ENCODE assay signal across 32 cellular contexts in genomic region chr1:37064059-37064458, GRCh38. TPM values are rescaled to one million over a fixed set of nuclear protein-coding genes. Genes with fewer than 3 reads are reported as not detected.
A peak's percentile ranks its signal among the peaks of the same experiment; 100 is the strongest.
DNase-seq lines count a peak whose midpoint lies in the region; ATAC-seq, FAIRE-seq and TF ChIP-seq lines count a peak whose summit lies in the region.
"Had no signal": no experiment of that assay in that cellular context is flagged by ENCODE, and none has a peak within 500 bp of the region (broad histone marks: within the 10 kb centered on the region; RNA-seq: fewer than 3 reads in every experiment).

No MANE protein-coding gene starts in this region.

- peak overlapping the region; percentile 7 for H4K91ac ChIP-seq in H1 (replicated peaks; ENCODE audit: insufficient read length, low read length)

- H3K56ac ChIP-seq in H1 (replicated peaks; ENCODE audit: insufficient read length, low read depth, low read length): no peak overlapping the region

- no peaks in the 10 kb centered on the region for H3K36me3 ChIP-seq in H1 (ENCODE audit: control insufficient read depth in 2 of 4, insufficient read depth in 4 of 4, low read length in 3 of 4)
- H3K36me3 ChIP-seq: suprapubic skin, uterus had no signal

- H3K9ac ChIP-seq in H1 (replicated peaks in 1 of 4; ENCODE audit: extremely low read depth in 1 of 4, low read depth in 3 of 4, low read length in 3 of 4): no peak overlapping the region
- H3K9ac ChIP-seq: GM23248 had no signal

- H3K4me1 Mint-ChIP-seq in activated naive CD8-positive, alpha-beta T cell treated with anti-CD3 and anti-CD28 coated beads, Interleukin-2, amount 50 U/mL, for 24 hours: no peaks in the 10 kb centered on the region
- H3K4me1 Mint-ChIP-seq: immature natural killer cell; naive B cell; stimulated activated memory B cell treated with anti-CD40 and anti-IgM and Interleukin-4, amounts not matched to agents 10 μg/mL and 1 μg/mL and 100 μg/mL, for 72 hours had no signal

- no peaks in the 10 kb centered on the region for H3K9me3 ChIP-seq in H1 (ENCODE audit: insufficient read depth in 2 of 2, low read depth in 1 of 2, low read length in 1 of 2)
- H3K9me3 ChIP-seq: psoas muscle, suprapubic skin, uterus had no signal

- H2AK5ac ChIP-seq in H1 (ENCODE audit: low read depth, low read length): no peak overlapping the region

- H4K5ac ChIP-seq in H1 (ENCODE audit: insufficient read length, low read depth, low read length): no peak overlapping the region

- no peaks in the 10 kb centered on the region for H3K23me2 ChIP-seq in H1 (ENCODE audit: low read depth, low read length)

- H3K27ac ChIP-seq in H1 (ENCODE audit: low read depth, low read length): no peak overlapping the region
- H3K27ac ChIP-seq: GM23248, psoas muscle, suprapubic skin, uterus had no signal

- no peaks in the 10 kb centered on the region for H4K20me1 ChIP-seq in H1 (replicated peaks in 1 of 2; ENCODE audit: control insufficient read depth in 1 of 2, insufficient read depth in 2 of 2, low read length in 2 of 2)

- no peak overlapping the region for H3K4ac ChIP-seq in H1 (replicated peaks; ENCODE audit: insufficient read length, low read depth, low read length)

- CTCF ChIA-PET in H1 (lab: Charles Lee; ENCODE audit: partially characterized antibody): interaction anchor here (1.2 kb wide), 1 partner anchor 10 kb away, joined by 3 read pairs; no protein-coding TSS in a partner anchor

- H3K14ac ChIP-seq in H1 (ENCODE audit: insufficient read length): no peak overlapping the region

- DNase-seq in NCI-H1417 (lab: John Stamatoyannopoulos, UW) (peak; percentile 51 to 82 (median 51)), NCI-H1417 treated with DMSO at 0.1 percent for 48 hours (lab: John Stamatoyannopoulos, UW) (no peak), NCI-H446 treated with DMSO at 0.1 percent for 48 hours (lab: John Stamatoyannopoulos, UW) (peak; percentile 53), H1 (ENCODE audit: low read depth in 1 of 2, low spot score in 2 of 2) (no peak), T-helper 2 cell (no peak)
- DNase-seq in activated naive CD8-positive, alpha-beta T cell treated with anti-CD3 and anti-CD28 coated beads, Interleukin-2, amount 50 U/mL, for 24 hours: no peak
- DNase-seq: 8988T; activated CD4-positive, alpha-beta T cell treated with anti-CD3 and anti-CD28 coated beads for 1 hour; activated effector memory CD4-positive, alpha-beta T cell treated with Interleukin-2 at 50 U/mL for 16 hours; CD4-positive, alpha-beta T cell; EL; GM23248; immature natural killer cell; Kasumi-1; naive B cell; NCI-H2171; NCI-H526 treated with DMSO at 0.1 percent for 48 hours; psoas muscle; stimulated activated CD4-positive, alpha-beta T cell treated with anti-CD3 and anti-CD28 coated beads, Interleukin-4, amount 100 ng/mL, for 4 hours; T-helper 1 cell; uterus had no signal

- WGBS in H1 (ENCODE audit: extremely low coverage in 1 of 2, insufficient coverage in 1 of 2, insufficient read length in 1 of 2, insufficient replicate concordance in 2 of 2, low coverage in 1 of 2, low lambda C conversion rate in 2 of 2, missing lambda C conversion rate in 1 of 2), 2 experiments: 84% methylated on average over 4 of the region's 4 CpGs; no CpG with 5 or more reads in 1 of the 2 experiments

- H3K79me1 ChIP-seq in H1 (ENCODE audit: low read depth, low read length): no peaks in the 10 kb centered on the region

- no peak overlapping the region for H2AFZ ChIP-seq in H1 (ENCODE audit: low read length)
- H2AFZ ChIP-seq: GM23248 had no signal

- H3K9me3 Mint-ChIP-seq in activated naive CD8-positive, alpha-beta T cell treated with anti-CD3 and anti-CD28 coated beads, Interleukin-2, amount 50 U/mL, for 24 hours: no peaks in the 10 kb centered on the region
- H3K9me3 Mint-ChIP-seq: CD4-positive, alpha-beta T cell; immature natural killer cell; stimulated activated memory B cell treated with anti-CD40 and anti-IgM and Interleukin-4, amounts not matched to agents 10 μg/mL and 1 μg/mL and 100 μg/mL, for 72 hours had no signal

- no peak overlapping the region for H2BK15ac ChIP-seq in H1 (ENCODE audit: low read length)

- no peak for TF ChIP-seq EP300 in H1 (IDR thresholded peaks at IDR 0.05; ENCODE audit: borderline replicate concordance in 1 of 2, low read depth in 2 of 2, low read length in 2 of 2)

- no peaks in the 10 kb centered on the region for H3K36me3 Mint-ChIP-seq in activated naive CD8-positive, alpha-beta T cell treated with anti-CD3 and anti-CD28 coated beads, Interleukin-2, amount 50 U/mL, for 24 hours (ENCODE audit: low read depth)
- H3K36me3 Mint-ChIP-seq: activated naive CD8-positive, alpha-beta T cell; immature natural killer cell; naive B cell; stimulated activated memory B cell treated with anti-CD40 and anti-IgM and Interleukin-4, amounts not matched to agents 10 μg/mL and 1 μg/mL and 100 μg/mL, for 72 hours had no signal

- H3K79me2 ChIP-seq in H1 (ENCODE audit: control insufficient read depth in 1 of 2, insufficient read depth in 2 of 2, low read length in 2 of 2): no peaks in the 10 kb centered on the region

- no peak for FAIRE-seq in H1 (lab: Jason Lieb, UNC)
- FAIRE-seq: GM12878, HepG2, TTC549 had no signal

- no peak overlapping the region for H3K4me2 ChIP-seq in H1 (ENCODE audit: insufficient read depth in 1 of 2, low read depth in 2 of 2, low read length in 2 of 2)

- H4K8ac ChIP-seq in H1 (ENCODE audit: extremely low read depth, insufficient read depth, low read length): no peak overlapping the region

- H3K27ac Mint-ChIP-seq in activated naive CD8-positive, alpha-beta T cell treated with anti-CD3 and anti-CD28 coated beads, Interleukin-2, amount 50 U/mL, for 24 hours: no peak overlapping the region
- H3K27ac Mint-ChIP-seq: activated naive CD8-positive, alpha-beta T cell; CD4-positive, alpha-beta T cell; immature natural killer cell; stimulated activated memory B cell treated with anti-CD40 and anti-IgM and Interleukin-4, amounts not matched to agents 10 μg/mL and 1 μg/mL and 100 μg/mL, for 72 hours had no signal

- POLR2A ChIA-PET in H1 (lab: Charles Lee; ENCODE audit: partially characterized antibody): no interaction called here

- no peaks in the 10 kb centered on the region for H3K4me1 ChIP-seq in H1 (replicated peaks in 1 of 4; ENCODE audit: control insufficient read depth in 3 of 4, insufficient read depth in 4 of 4, low read length in 3 of 4)
- H3K4me1 ChIP-seq: psoas muscle, suprapubic skin, uterus had no signal

- no peak for TF ChIP-seq RAD21 in H1 (IDR thresholded peaks at IDR 0.05 in 1 of 2, conservative IDR thresholded peaks at IDR 0.05 in 1 of 2; ENCODE audit: low read depth in 2 of 2, low read length in 2 of 2)

- H2BK120ac ChIP-seq in H1 (replicated peaks; ENCODE audit: low read depth, low read length): no peak overlapping the region

- no peak for TF ChIP-seq CTCF in H1 (IDR thresholded peaks at IDR 0.05; ENCODE audit: control extremely low read depth in 1 of 3, insufficient read depth in 1 of 3, low read depth in 1 of 3, low read length in 3 of 3)

- no peak overlapping the region for H3K23ac ChIP-seq in H1 (ENCODE audit: insufficient read length)

- H3K27me3 ChIP-seq in H1 (replicated peaks in 1 of 4; ENCODE audit: control insufficient read depth in 3 of 4, extremely low read depth in 1 of 4, insufficient read depth in 3 of 4, low read length in 3 of 4): no peaks in the 10 kb centered on the region
- H3K27me3 ChIP-seq: uterus had no signal

- H2BK20ac ChIP-seq in H1 (ENCODE audit: low read length): no peak overlapping the region

- H3K4me3 ChIP-seq in H1 (ENCODE audit: extremely low read depth in 1 of 4, insufficient read depth in 2 of 4, low read depth in 3 of 4, low read length in 4 of 4): no peak overlapping the region
- H3K4me3 ChIP-seq: GM12878, GM23248, psoas muscle, suprapubic skin, uterus had no signal

- H2BK5ac ChIP-seq in H1 (ENCODE audit: low read depth, low read length): no peak overlapping the region

- no peak for ATAC-seq in activated naive CD8-positive, alpha-beta T cell treated with anti-CD3 and anti-CD28 coated beads, Interleukin-2, amount 50 U/mL, for 24 hours
- ATAC-seq in GM21360 (IDR thresholded peaks at IDR 0.05; ENCODE audit: unreplicated experiment) (no peak), HG02759 (IDR thresholded peaks at IDR 0.05; ENCODE audit: unreplicated experiment) (no peak)
- ATAC-seq: GM12878; HepG2; left lobe of liver; psoas muscle; stimulated activated memory B cell treated with anti-CD40 and anti-IgM and Interleukin-4, amounts not matched to agents 10 μg/mL and 1 μg/mL and 100 μg/mL, for 72 hours had no signal

- no peak overlapping the region for H3K4me3 Mint-ChIP-seq in activated naive CD8-positive, alpha-beta T cell treated with anti-CD3 and anti-CD28 coated beads, Interleukin-2, amount 50 U/mL, for 24 hours
- H3K4me3 Mint-ChIP-seq: activated naive CD8-positive, alpha-beta T cell; CD4-positive, alpha-beta T cell; immature natural killer cell; naive B cell; stimulated activated memory B cell treated with anti-CD40 and anti-IgM and Interleukin-4, amounts not matched to agents 10 μg/mL and 1 μg/mL and 100 μg/mL, for 72 hours had no signal

- no peak for TF ChIP-seq POLR2A in H1 (IDR thresholded peaks at IDR 0.05; ENCODE audit: control extremely low read depth in 1 of 2, low read depth in 2 of 2, low read length in 2 of 2)

- H3K27me3 Mint-ChIP-seq in activated naive CD8-positive, alpha-beta T cell treated with anti-CD3 and anti-CD28 coated beads, Interleukin-2, amount 50 U/mL, for 24 hours: peaks cover 11% of the 10 kb centered on the region

- no peak overlapping the region; the same call in 1 of the 2 replicates for H3K18ac ChIP-seq in H1 (ENCODE audit: extremely low read depth, low read length)

- no peak overlapping the region for H2BK12ac ChIP-seq in H1 (ENCODE audit: low read depth, low read length)

TF ChIP-seq in H1, 55 proteins besides CTCF, POLR2A, EP300 and RAD21 (continues in another document):
- TF ChIP-seq GABPA (IDR thresholded peaks at IDR 0.05; ENCODE audit: borderline replicate concordance, insufficient read depth, low read length) (no peak), KDM5A (IDR thresholded peaks at IDR 0.05; ENCODE audit: low read length) (no peak), BRCA1 (IDR thresholded peaks at IDR 0.05; ENCODE audit: low read depth, low read length) (no peak), ZNF274 (IDR thresholded peaks at IDR 0.05; ENCODE audit: borderline replicate concordance, extremely low read depth, low read length) (no peak), SP1 (IDR thresholded peaks at IDR 0.05; ENCODE audit: low read depth, low read length) (no peak), MAFK (IDR thresholded peaks at IDR 0.05; ENCODE audit: low read depth, low read length) (no peak), JUN (IDR thresholded peaks at IDR 0.05; ENCODE audit: low read depth, low read length) (no peak)

RNA-seq across cellular contexts. Expression of gene GRIK3, which starts 29.7 kb away (rescaled TPM):
- 3.4 and 3.7 TPM in 2 replicates for total RNA-seq in H1 (2021; fragmentation: NEBNext Ultra II Directional; extraction: Animal tissue kit (Norgen Biotek cat#: 25700))
- polyA plus RNA-seq in H1 (2011; rRNA removed): 2.1 and 2.5 TPM in 2 replicates
- polyA plus RNA-seq in H1 (2011; cell fraction: cytosol; rRNA removed): 1.9 TPM
- polyA plus RNA-seq in H1 (2011; cell fraction: nucleus; rRNA removed): 3.8 TPM
- polyA plus RNA-seq in H1 (2012, experiment 1 of 2): 1.5 to 1.9 TPM (median 1.8 TPM) in 4 replicates
- 0.63 TPM for polyA plus RNA-seq in H1 (2012, experiment 2 of 2)
- 2.3 TPM for polyA plus RNA-seq in H1 (2013, experiment 1 of 2)
- polyA plus RNA-seq in H1 (2013, experiment 2 of 2): 2.1 TPM
- 7.3 and 7.4 TPM in 2 replicates for polyA minus RNA-seq in H1 (2011; rRNA and poly(A)+ RNA removed)
- 1.8 TPM for polyA minus RNA-seq in H1 (2011; cell fraction: cytosol; rRNA and poly(A)+ RNA removed)
- polyA minus RNA-seq in H1 (2011; cell fraction: nucleus; rRNA and poly(A)+ RNA removed): 2.9 TPM
- total RNA-seq: CD4-positive, alpha-beta T cell; dermis microvascular lymphatic vessel endothelial cell; GM12878; GM23248; HepG2; RPMI7951 had no signal
- polyA plus RNA-seq: GM12878, GM23248, HepG2, immature natural killer cell had no signal

Comparison
In these comparisons a context has a peak if more than half of its experiments do, and no peak if none do; other contexts are left out.
1. DNase-seq: peak in NCI-H1417 (3 of 3) and NCI-H446 treated with DMSO at 0.1 percent for 48 hours (single experiment); none in NCI-H1417 treated with DMSO at 0.1 percent for 48 hours (single experiment), H1 (0 of 2), activated naive CD8-positive, alpha-beta T cell treated with anti-CD3 and anti-CD28 coated beads, Interleukin-2, amount 50 U/mL, for 24 hours (single experiment) and T-helper 2 cell (0 of 5).